ENCODE assay signal across 11 cellular contexts in genomic region chr1:51558375-51558924, GRCh38. TPM values are rescaled to one million over a fixed set of nuclear protein-coding genes. Genes with fewer than 3 reads are reported as not detected.
A peak's percentile ranks its signal among the peaks of the same experiment; 100 is the strongest.
DNase-seq lines count a peak whose midpoint lies in the region; ATAC-seq, FAIRE-seq and TF ChIP-seq lines count a peak whose summit lies in the region.
"Had no signal": no experiment of that assay in that cellular context is flagged by ENCODE, and none has a peak within 500 bp of the region (broad histone marks: within the 10 kb centered on the region; RNA-seq: fewer than 3 reads in every experiment).

No MANE protein-coding gene starts in this region.

- CTCF ChIA-PET in CD4-positive, alpha-beta memory T cell (lab: Charles Lee; ENCODE audit: partially characterized antibody): no interaction called here

- no peaks in the 10 kb centered on the region for H3K4me1 ChIP-seq in CD4-positive, alpha-beta memory T cell (ENCODE audit: insufficient read depth, low read length)

- no peaks in the 10 kb centered on the region for H3K9me3 Mint-ChIP-seq in T-helper 2 cell treated with Interferon-gamma antibody and Interleukin-4, amounts not matched to agents 5 μg/mL and 100 μg/mL, for 36 hours
- no peaks in the 10 kb centered on the region for H3K9me3 Mint-ChIP-seq in CD4-positive, alpha-beta memory T cell
- H3K9me3 Mint-ChIP-seq: activated naive CD4-positive, alpha-beta T cell treated with anti-CD3 and anti-CD28 coated beads for 36 hours; CD4-positive, CD25-positive, alpha-beta regulatory T cell; IgD-negative memory B cell had no signal

- no peaks in the 10 kb centered on the region for H3K27me3 ChIP-seq in dorsolateral prefrontal cortex
- no peaks in the 10 kb centered on the region for H3K27me3 ChIP-seq in CD4-positive, alpha-beta memory T cell (ENCODE audit: insufficient read depth, low read length)

- no peaks in the 10 kb centered on the region for H3K27me3 Mint-ChIP-seq in T-helper 2 cell treated with Interferon-gamma antibody and Interleukin-4, amounts not matched to agents 5 μg/mL and 100 μg/mL, for 36 hours (ENCODE audit: low read depth)
- peaks cover 2 to 3% of the 10 kb centered on the region in 2 donors for H3K27me3 Mint-ChIP-seq in CD4-positive, alpha-beta memory T cell
- peaks cover 11% of the 10 kb centered on the region for H3K27me3 Mint-ChIP-seq in T-helper 17 cell
- H3K27me3 Mint-ChIP-seq: CD4-positive, CD25-positive, alpha-beta regulatory T cell had no signal

- DNase-seq in A172 (ENCODE audit: low spot score) (peak; percentile 96), H54 (ENCODE audit: insufficient read length, low spot score) (peak; percentile 21), fibroblast of peridontal ligament (ENCODE audit: extremely low read depth) (peak; percentile 43), dorsolateral prefrontal cortex (no peak), T-helper 17 cell (no peak)
- peak; percentile 56 for DNase-seq in T-helper 2 cell treated with Interferon-gamma antibody and Interleukin-4, amounts not matched to agents 5 μg/mL and 100 μg/mL, for 36 hours (ENCODE audit: low spot score)
- DNase-seq in CD4-positive, alpha-beta memory T cell: no peak
- DNase-seq: activated naive CD4-positive, alpha-beta T cell treated with anti-CD3 and anti-CD28 coated beads for 36 hours; CD4-positive, CD25-positive, alpha-beta regulatory T cell had no signal

- no peak for TF ChIP-seq POLR2A in H54 (IDR thresholded peaks at IDR 0.05; ENCODE audit: low read depth, low read length)

- H3K27ac ChIP-seq in dorsolateral prefrontal cortex: no peak overlapping the region
- no peak overlapping the region for H3K27ac ChIP-seq in CD4-positive, alpha-beta memory T cell (ENCODE audit: low read depth, low read length)

- no peak overlapping the region for H3K4me3 ChIP-seq in dorsolateral prefrontal cortex
- no peak overlapping the region for H3K4me3 ChIP-seq in CD4-positive, alpha-beta memory T cell (ENCODE audit: low read length in 2 of 2)

- TF ChIP-seq CTCF in dorsolateral prefrontal cortex (IDR thresholded peaks at IDR 0.05 in 54 of 56, conservative IDR thresholded peaks at IDR 0.05 in 2 of 56; ENCODE audit: low read depth in 1 of 56, partially characterized antibody in 56 of 56): no peak

- intact Hi-C loops in dorsolateral prefrontal cortex (cut with DNase I): no loop called here
- intact Hi-C loops in CD4-positive, alpha-beta memory T cell (cut with micrococcal nuclease): no loop called here

- H3K36me3 Mint-ChIP-seq in T-helper 2 cell treated with Interferon-gamma antibody and Interleukin-4, amounts not matched to agents 5 μg/mL and 100 μg/mL, for 36 hours (ENCODE audit: low read depth): no peaks in the 10 kb centered on the region
- H3K36me3 Mint-ChIP-seq in CD4-positive, alpha-beta memory T cell: no peaks in the 10 kb centered on the region
- H3K36me3 Mint-ChIP-seq in T-helper 17 cell (ENCODE audit: low read depth): peaks cover 3% of the 10 kb centered on the region
- H3K36me3 Mint-ChIP-seq: CD4-positive, CD25-positive, alpha-beta regulatory T cell had no signal

- peak; percentile 86 for FAIRE-seq in H54 (lab: Jason Lieb, UNC)

- ATAC-seq in T-helper 17 cell (no peak), HG02938 (IDR thresholded peaks at IDR 0.05; ENCODE audit: unreplicated experiment) (no peak)

- no peaks in the 10 kb centered on the region for H3K36me3 ChIP-seq in CD4-positive, alpha-beta memory T cell (ENCODE audit: insufficient read depth, low read length)

- H3K4me1 Mint-ChIP-seq in T-helper 2 cell treated with Interferon-gamma antibody and Interleukin-4, amounts not matched to agents 5 μg/mL and 100 μg/mL, for 36 hours (ENCODE audit: low read depth): peaks cover 10% of the 10 kb centered on the region
- H3K4me1 Mint-ChIP-seq in CD4-positive, alpha-beta memory T cell: no peaks in the 10 kb centered on the region
- peaks cover 2% of the 10 kb centered on the region for H3K4me1 Mint-ChIP-seq in T-helper 17 cell

- H3K27ac Mint-ChIP-seq in T-helper 2 cell treated with Interferon-gamma antibody and Interleukin-4, amounts not matched to agents 5 μg/mL and 100 μg/mL, for 36 hours: no peak overlapping the region
- no peak overlapping the region for H3K27ac Mint-ChIP-seq in CD4-positive, alpha-beta memory T cell
- no peak overlapping the region for H3K27ac Mint-ChIP-seq in T-helper 17 cell
- H3K27ac Mint-ChIP-seq: activated naive CD4-positive, alpha-beta T cell treated with anti-CD3 and anti-CD28 coated beads for 36 hours; CD4-positive, CD25-positive, alpha-beta regulatory T cell had no signal

- H3K9me3 ChIP-seq in CD4-positive, alpha-beta memory T cell (ENCODE audit: control insufficient read depth in 1 of 2, low read length in 2 of 2): no peaks in the 10 kb centered on the region
- no peaks in the 10 kb centered on the region for H3K9me3 ChIP-seq in T-helper 17 cell (ENCODE audit: control insufficient read depth, low read length, poor library complexity, severe bottlenecking)

- no peak overlapping the region for H3K4me3 Mint-ChIP-seq in T-helper 2 cell treated with Interferon-gamma antibody and Interleukin-4, amounts not matched to agents 5 μg/mL and 100 μg/mL, for 36 hours
- no peak overlapping the region for H3K4me3 Mint-ChIP-seq in CD4-positive, alpha-beta memory T cell
- no peak overlapping the region for H3K4me3 Mint-ChIP-seq in T-helper 17 cell
- H3K4me3 Mint-ChIP-seq: activated naive CD4-positive, alpha-beta T cell treated with anti-CD3 and anti-CD28 coated beads for 36 hours; CD4-positive, CD25-positive, alpha-beta regulatory T cell; IgD-negative memory B cell had no signal

- POLR2A ChIA-PET in CD4-positive, alpha-beta memory T cell (lab: Charles Lee; ENCODE audit: partially characterized antibody): no interaction called here

RNA-seq across cellular contexts. Expression of gene EPS15, which starts 39.4 kb away (rescaled TPM):
- total RNA-seq in A172 (2014; rRNA removed; shearing (Covaris generic)): 28.2 and 35.1 TPM in 2 replicates
- total RNA-seq in dorsolateral prefrontal cortex: 100 to 1,000 TPM; 123 to 234 (median 175) TPM
- 10 to 100 TPM; 91.5 to 92.3 TPM for total RNA-seq in CD4-positive, alpha-beta memory T cell
- polyA plus RNA-seq in CD4-positive, alpha-beta memory T cell: 10 to 100 TPM; 39.2 to 63.7 TPM
- 10 to 100 TPM; 88.2 to 98.8 TPM for total RNA-seq in T-helper 17 cell

RNA-seq across cellular contexts. Expression of gene OSBPL9, which starts 58.4 kb away (rescaled TPM):
- total RNA-seq in A172 (2014; rRNA removed; shearing (Covaris generic)): 109 and 114 TPM in 2 replicates
- 100 to 1,000 TPM in 1 of 120 experiments, 10 to 100 TPM in 119; 37.0 to 103 (median 54.2) TPM for total RNA-seq in dorsolateral prefrontal cortex
- total RNA-seq in CD4-positive, alpha-beta memory T cell: 10 to 100 TPM; 45.1 to 46.9 TPM
- polyA plus RNA-seq in CD4-positive, alpha-beta memory T cell: 10 to 100 TPM; 45.2 to 47.8 TPM
- total RNA-seq in T-helper 17 cell: 10 to 100 TPM; 47.3 to 49.2 TPM

Comparison
In these comparisons a context has a peak if more than half of its experiments do, and no peak if none do; other contexts are left out.
1. DNase-seq: peak in A172 (single experiment), H54 (single experiment), T-helper 2 cell treated with Interferon-gamma antibody and Interleukin-4, amounts not matched to agents 5 μg/mL and 100 μg/mL, for 36 hours (single experiment) and fibroblast of peridontal ligament (single experiment); none in dorsolateral prefrontal cortex (0 of 10), CD4-positive, alpha-beta memory T cell (0 of 5) and T-helper 17 cell (0 of 3).